In genomic region chr3:58355174-58355573, GRCh38 we compare ENCODE assay signal across 1 cellular context.
TF ChIP-seq lines count a peak whose summit lies in the region.

No MANE protein-coding gene starts in this region.

TF ChIP-seq in GM23338, 12 proteins besides CTCF, POLR2A, EP300 and RAD21 (continued from another document):
- TF ChIP-seq STAT1 (IDR thresholded peaks at IDR 0.05; ENCODE audit: unreplicated experiment) (no peak), NANOG (IDR thresholded peaks at IDR 0.05; ENCODE audit: borderline replicate concordance) (no peak), EZH2 (IDR thresholded peaks at IDR 0.05; ENCODE audit: low read depth, unreplicated experiment) (no peak), ZNF114 (CRISPR knock-in tag; IDR thresholded peaks at IDR 0.05) (no peak)
